ENCODE assay signal across 23 cellular contexts in genomic region chr9:107626118-107626517, GRCh38.
DNase-seq lines count a peak whose midpoint lies in the region; ATAC-seq and TF ChIP-seq lines count a peak whose summit lies in the region.
"Had no signal": no experiment of that assay in that cellular context is flagged by ENCODE, and none has a peak within 500 bp of the region (broad histone marks: within the 10 kb centered on the region; RNA-seq: fewer than 3 reads in every experiment).

No MANE protein-coding gene starts in this region.

- no peaks in the 10 kb centered on the region for H3K9me3 ChIP-seq in neural progenitor cell (ENCODE audit: low read depth)
- H3K9me3 ChIP-seq: A549; BLaER1 treated with 17β-estradiol and CSF1 and Interleukin-3, amounts not matched to agents 10 nM and 100 nM had no signal

- no peak overlapping the region for H3K9ac ChIP-seq in neural progenitor cell
- H3K9ac ChIP-seq: BLaER1 treated with 17β-estradiol and CSF1 and Interleukin-3, amounts not matched to agents 10 nM and 100 nM had no signal

- ATAC-seq in stimulated activated memory B cell treated with anti-CD40 and anti-IgM and Interleukin-4, amounts not matched to agents 10 μg/mL and 1 μg/mL and 100 μg/mL, for 72 hours: peak; percentile 47
- no peak for ATAC-seq in GM18861 (IDR thresholded peaks at IDR 0.05; ENCODE audit: unreplicated experiment)
- ATAC-seq in HG03135 (IDR thresholded peaks at IDR 0.05; ENCODE audit: unreplicated experiment): no peak
- no peak for ATAC-seq in activated naive CD8-positive, alpha-beta T cell treated with anti-CD3 and anti-CD28 coated beads, Interleukin-2, amount 50 U/mL, for 24 hours
- ATAC-seq: A549 had no signal

- H3F3A ChIP-seq in neural progenitor cell (ENCODE audit: low read depth): no peaks in the 10 kb centered on the region

- H3K9me3 Mint-ChIP-seq in neural progenitor cell: no peaks in the 10 kb centered on the region
- no peaks in the 10 kb centered on the region for H3K9me3 Mint-ChIP-seq in stimulated activated memory B cell treated with anti-CD40 and anti-IgM and Interleukin-4, amounts not matched to agents 10 μg/mL and 1 μg/mL and 100 μg/mL, for 72 hours
- no peaks in the 10 kb centered on the region for H3K9me3 Mint-ChIP-seq in activated naive CD8-positive, alpha-beta T cell treated with anti-CD3 and anti-CD28 coated beads, Interleukin-2, amount 50 U/mL, for 24 hours

- H3K27me3 Mint-ChIP-seq in neural progenitor cell (ENCODE audit: insufficient read depth, low read depth): peaks cover 9% of the 10 kb centered on the region
- H3K27me3 Mint-ChIP-seq in stimulated activated memory B cell treated with anti-CD40 and anti-IgM and Interleukin-4, amounts not matched to agents 10 μg/mL and 1 μg/mL and 100 μg/mL, for 72 hours: peaks cover 14% of the 10 kb centered on the region
- no peaks in the 10 kb centered on the region for H3K27me3 Mint-ChIP-seq in activated naive CD8-positive, alpha-beta T cell treated with anti-CD3 and anti-CD28 coated beads, Interleukin-2, amount 50 U/mL, for 24 hours
- H3K27me3 Mint-ChIP-seq: CD4-positive, alpha-beta memory T cell; CD4-positive, CD25-positive, alpha-beta regulatory T cell; CD8-positive, alpha-beta memory T cell had no signal

- H3K27me3 ChIP-seq in neural progenitor cell: no peaks in the 10 kb centered on the region
- H3K27me3 ChIP-seq: BLaER1 treated with 17β-estradiol and CSF1 and Interleukin-3, amounts not matched to agents 10 nM and 100 nM had no signal

- no peaks in the 10 kb centered on the region for H3K36me3 Mint-ChIP-seq in neural progenitor cell
- no peaks in the 10 kb centered on the region for H3K36me3 Mint-ChIP-seq in stimulated activated memory B cell treated with anti-CD40 and anti-IgM and Interleukin-4, amounts not matched to agents 10 μg/mL and 1 μg/mL and 100 μg/mL, for 72 hours
- no peaks in the 10 kb centered on the region for H3K36me3 Mint-ChIP-seq in activated naive CD8-positive, alpha-beta T cell treated with anti-CD3 and anti-CD28 coated beads, Interleukin-2, amount 50 U/mL, for 24 hours (ENCODE audit: low read depth)
- H3K36me3 Mint-ChIP-seq: CD4-positive, alpha-beta memory T cell; CD4-positive, CD25-positive, alpha-beta regulatory T cell; CD8-positive, alpha-beta memory T cell had no signal

- H3K4me1 ChIP-seq in neural progenitor cell: no peaks in the 10 kb centered on the region

- H3K79me2 ChIP-seq in neural progenitor cell (ENCODE audit: low read depth): no peaks in the 10 kb centered on the region

- no peak overlapping the region for H3K4me3 ChIP-seq in GM12865 (ENCODE audit: low read depth, low read length)
- no peak overlapping the region for H3K4me3 ChIP-seq in neural progenitor cell
- H3K4me3 ChIP-seq: A549; BLaER1 treated with 17β-estradiol and CSF1 and Interleukin-3, amounts not matched to agents 10 nM and 100 nM had no signal

- TF ChIP-seq CTCF in GM12865 (IDR thresholded peaks at IDR 0.05; ENCODE audit: insufficient read depth, low read depth, low read length, missing control alignments) (no peak), neural progenitor cell (IDR thresholded peaks at IDR 0.05) (no peak)

- H2AFZ ChIP-seq in neural progenitor cell (replicated peaks): no peak overlapping the region

- H3K27ac ChIP-seq in neural progenitor cell: no peak overlapping the region
- H3K27ac ChIP-seq: 22Rv1; A549; BLaER1 treated with 17β-estradiol and CSF1 and Interleukin-3, amounts not matched to agents 10 nM and 100 nM; C4-2B had no signal

- peak overlapping the region; percentile 64 for H3K27ac Mint-ChIP-seq in neural progenitor cell
- no peak overlapping the region for H3K27ac Mint-ChIP-seq in stimulated activated memory B cell treated with anti-CD40 and anti-IgM and Interleukin-4, amounts not matched to agents 10 μg/mL and 1 μg/mL and 100 μg/mL, for 72 hours
- H3K27ac Mint-ChIP-seq in activated naive CD8-positive, alpha-beta T cell treated with anti-CD3 and anti-CD28 coated beads, Interleukin-2, amount 50 U/mL, for 24 hours: no peak overlapping the region
- H3K27ac Mint-ChIP-seq: B cell; CD4-positive, alpha-beta memory T cell; CD4-positive, CD25-positive, alpha-beta regulatory T cell; CD8-positive, alpha-beta memory T cell had no signal

- H3K36me3 ChIP-seq in neural progenitor cell: no peaks in the 10 kb centered on the region
- H3K36me3 ChIP-seq: BLaER1 treated with 17β-estradiol and CSF1 and Interleukin-3, amounts not matched to agents 10 nM and 100 nM had no signal

- H4K20me1 ChIP-seq in neural progenitor cell (ENCODE audit: low read depth): no peaks in the 10 kb centered on the region
- H4K20me1 ChIP-seq: BLaER1 treated with 17β-estradiol and CSF1 and Interleukin-3, amounts not matched to agents 10 nM and 100 nM had no signal

- H3K4me3 Mint-ChIP-seq in neural progenitor cell: no peak overlapping the region
- no peak overlapping the region for H3K4me3 Mint-ChIP-seq in stimulated activated memory B cell treated with anti-CD40 and anti-IgM and Interleukin-4, amounts not matched to agents 10 μg/mL and 1 μg/mL and 100 μg/mL, for 72 hours
- no peak overlapping the region for H3K4me3 Mint-ChIP-seq in activated naive CD8-positive, alpha-beta T cell treated with anti-CD3 and anti-CD28 coated beads, Interleukin-2, amount 50 U/mL, for 24 hours
- H3K4me3 Mint-ChIP-seq: B cell; CD4-positive, alpha-beta memory T cell; CD4-positive, CD25-positive, alpha-beta regulatory T cell; CD8-positive, alpha-beta memory T cell had no signal

- peak; percentile 5 for DNase-seq in GM12865 (ENCODE audit: low read depth)
- DNase-seq in neural progenitor cell (ENCODE audit: low spot score): no peak
- no peak for DNase-seq in activated naive CD8-positive, alpha-beta T cell treated with anti-CD3 and anti-CD28 coated beads, Interleukin-2, amount 50 U/mL, for 24 hours
- DNase-seq: AML-193; CD4-positive, alpha-beta memory T cell; CD4-positive, CD25-positive, alpha-beta regulatory T cell; CD8-positive, alpha-beta memory T cell; COR-L47; DMS 273 treated with DMSO at 0.1 percent for 48 hours; DMS153; DMS53; DMS79; DND-41; EL; GDM1 had no signal

- no peak overlapping the region for H3K4me2 ChIP-seq in neural progenitor cell
- H3K4me2 ChIP-seq: A549; BLaER1 treated with 17β-estradiol and CSF1 and Interleukin-3, amounts not matched to agents 10 nM and 100 nM had no signal

- peaks cover 3% of the 10 kb centered on the region for H3K4me1 Mint-ChIP-seq in neural progenitor cell
- H3K4me1 Mint-ChIP-seq in stimulated activated memory B cell treated with anti-CD40 and anti-IgM and Interleukin-4, amounts not matched to agents 10 μg/mL and 1 μg/mL and 100 μg/mL, for 72 hours: peaks cover 6% of the 10 kb centered on the region
- H3K4me1 Mint-ChIP-seq in activated naive CD8-positive, alpha-beta T cell treated with anti-CD3 and anti-CD28 coated beads, Interleukin-2, amount 50 U/mL, for 24 hours: no peaks in the 10 kb centered on the region
- H3K4me1 Mint-ChIP-seq: B cell; CD4-positive, alpha-beta memory T cell; CD4-positive, CD25-positive, alpha-beta regulatory T cell; CD8-positive, alpha-beta memory T cell had no signal
